In the genomic region with DNA sequence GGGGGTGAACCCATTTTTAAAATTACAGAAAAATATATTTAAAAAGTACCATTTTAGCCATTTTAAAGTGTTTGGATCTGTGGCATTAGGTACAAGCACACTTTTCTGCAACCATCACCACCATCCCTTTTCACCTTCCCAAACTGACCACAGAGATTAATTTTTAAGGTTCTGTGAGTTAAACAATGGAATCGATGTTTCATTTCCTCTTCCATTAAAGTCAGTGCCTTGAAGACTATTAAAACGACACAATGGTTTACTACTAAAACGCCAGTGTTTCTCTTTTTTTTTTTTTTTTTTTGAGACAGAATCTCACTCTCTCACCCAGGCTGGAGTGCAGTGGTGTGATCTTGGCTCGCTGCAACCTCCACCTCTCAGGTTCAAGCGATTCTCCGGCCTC, we compare ENCODE assay signal across 18 cellular contexts.
DNase-seq lines count a peak whose midpoint lies in the region; ATAC-seq and TF ChIP-seq lines count a peak whose summit lies in the region.
"Had no signal": no experiment of that assay in that cellular context is flagged by ENCODE, and none has a peak within 500 bp of the region (broad histone marks: within the 10 kb centered on the region; RNA-seq: fewer than 3 reads in every experiment).

No MANE protein-coding gene starts in this region.

- H3K9me3 Mint-ChIP-seq in CD8-positive, alpha-beta memory T cell, result no peaks in the 10 kb centered on the region
- H3K9me3 Mint-ChIP-seq in activated B cell treated with CpG ODN at 0.5 μM for 24 hours (no peaks in the 10 kb centered on the region), naive B cell (no peaks in the 10 kb centered on the region)
- H3K9me3 Mint-ChIP-seq: activated naive CD8-positive, alpha-beta T cell treated with anti-CD3 and anti-CD28 coated beads, Interleukin-2, amount 10 ng/mL, durations not matched to agents 7 days and 5 days; dendritic cell treated with granulocyte-macrophage colony-stimulating factor and Interleukin-4, amounts not matched to agents 40 ng/mL and 50 ng/mL, for 4 days had no signal

- intact Hi-C loops in activated B cell treated with CpG ODN at 0.5 μM for 24 hours (cut with micrococcal nuclease), result loop anchor here (1.0 kb wide), 4 partner anchors 96 to 675 kb away; no protein-coding TSS in a partner anchor
- intact Hi-C loops in A673 (cut with micrococcal nuclease; ENCODE audit: unreplicated experiment), result loop anchor here (1.0 to 5.0 kb wide), 2 partner anchors 96 to 590 kb away; no protein-coding TSS in a partner anchor

- POLR2A ChIA-PET in CD8-positive, alpha-beta memory T cell (lab: Charles Lee), result interaction anchor here (1.4 to 4.0 kb wide), 2 partner anchors 50 to 96 kb away, joined by 6 to 21 read pairs; a partner anchor contains a TSS
- POLR2A ChIA-PET in activated B cell treated with CpG ODN at 0.5 μM for 24 hours (lab: Charles Lee), result interaction anchor here (0.5 to 6.3 kb wide), 6 partner anchors 27 to 1275 kb away, joined by 3 to 150 read pairs (median 12); a partner anchor contains a TSS
- POLR2A ChIA-PET in A673 (lab: Charles Lee; ENCODE audit: low non-redundant PET), result no interaction called here

- peak overlapping the region in 2 of 11 experiments; percentile 80 to 84; a peak in 2 of 22 replicates for H3K9ac ChIP-seq in BLaER1 treated with 17β-estradiol and CSF1 and Interleukin-3, amounts not matched to agents 10 nM and 100 nM
- H3K9ac ChIP-seq: GM23248, parathyroid adenoma had no signal

- TF ChIP-seq CTCF in activated B cell treated with CpG ODN at 0.5 μM for 24 hours (IDR thresholded peaks at IDR 0.05), result no peak
- TF ChIP-seq CTCF in A673 (conservative IDR thresholded peaks at IDR 0.05; ENCODE audit: low read depth, low read length), result no peak
- no peak for TF ChIP-seq CTCF in GM20000 (IDR thresholded peaks at IDR 0.05; ENCODE audit: extremely low read depth, missing control alignments)

- H3K4me1 ChIP-seq in BLaER1 treated with 17β-estradiol and CSF1 and Interleukin-3, amounts not matched to agents 10 nM and 100 nM, result peaks cover 32 to 71% (median 59%) of the 10 kb centered on the region in 10 experiments
- peaks cover 95% of the 10 kb centered on the region for H3K4me1 ChIP-seq in CD8-positive, alpha-beta memory T cell (ENCODE audit: insufficient read depth, low read length)
- H3K4me1 ChIP-seq in A673 (ENCODE audit: insufficient read depth, low read length, poor library complexity, severe bottlenecking), result peaks cover 20% of the 10 kb centered on the region

- no peak for ATAC-seq in activated B cell treated with CpG ODN at 0.5 μM for 24 hours (ENCODE audit: low read depth)
- no peak for ATAC-seq in naive B cell (ENCODE audit: low read depth in 2 of 2)
- no peak for ATAC-seq in GM19351 (IDR thresholded peaks at IDR 0.05; ENCODE audit: unreplicated experiment)

- peaks cover 72 to 86% (median 85%) of the 10 kb centered on the region in 3 donors for H3K4me1 Mint-ChIP-seq in CD8-positive, alpha-beta memory T cell
- peaks cover 71% of the 10 kb centered on the region for H3K4me1 Mint-ChIP-seq in activated B cell treated with CpG ODN at 0.5 μM for 24 hours
- peaks cover 52 to 77% (median 72%) of the 10 kb centered on the region in 3 donors for H3K4me1 Mint-ChIP-seq in naive B cell

- 0 out of 22 replicates have a peak, but pooled peaks cover 0 to 10% (median 0%) of the 10 kb centered on the region in 11 experiments for H4K20me1 ChIP-seq in BLaER1 treated with 17β-estradiol and CSF1 and Interleukin-3, amounts not matched to agents 10 nM and 100 nM

- H3K27ac Mint-ChIP-seq in CD8-positive, alpha-beta memory T cell, result peak overlapping the region; percentile 97 to 99 (median 98)
- H3K27ac Mint-ChIP-seq in activated B cell treated with CpG ODN at 0.5 μM for 24 hours, result peak overlapping the region; percentile 100
- H3K27ac Mint-ChIP-seq in naive B cell, result peak overlapping the region; percentile 99 to 100 (median 99)

- peak overlapping the region in 7 of 11 experiments; percentile 76 to 93 (median 88); a peak in 10 of 22 replicates for H3K4me2 ChIP-seq in BLaER1 treated with 17β-estradiol and CSF1 and Interleukin-3, amounts not matched to agents 10 nM and 100 nM

- no peaks in the 10 kb centered on the region for H3K27me3 ChIP-seq in BLaER1 treated with 17β-estradiol and CSF1 and Interleukin-3, amounts not matched to agents 10 nM and 100 nM
- no peaks in the 10 kb centered on the region for H3K27me3 ChIP-seq in CD8-positive, alpha-beta memory T cell (ENCODE audit: insufficient read depth, low read length, poor library complexity, severe bottlenecking)
- H3K27me3 ChIP-seq in A673 (replicated peaks; ENCODE audit: insufficient read depth, low read depth, low read length, poor library complexity), result no peaks in the 10 kb centered on the region
- H3K27me3 ChIP-seq: brain microvascular endothelial cell had no signal

- no peaks in the 10 kb centered on the region for H3K9me3 ChIP-seq in BLaER1 treated with 17β-estradiol and CSF1 and Interleukin-3, amounts not matched to agents 10 nM and 100 nM (replicated peaks in 1 of 11)
- H3K9me3 ChIP-seq in CD8-positive, alpha-beta memory T cell (ENCODE audit: low read length), result no peaks in the 10 kb centered on the region
- no peaks in the 10 kb centered on the region for H3K9me3 ChIP-seq in A673 (ENCODE audit: low read depth, low read length, poor library complexity, severe bottlenecking)

- no peak overlapping the region for H3K4me3 Mint-ChIP-seq in CD8-positive, alpha-beta memory T cell
- H3K4me3 Mint-ChIP-seq in activated B cell treated with CpG ODN at 0.5 μM for 24 hours (no peak overlapping the region), naive B cell (peak overlapping the region in 3 of 8 donors; percentile 72 to 90 (median 89))
- H3K4me3 Mint-ChIP-seq: activated naive CD8-positive, alpha-beta T cell treated with anti-CD3 and anti-CD28 coated beads, Interleukin-2, amount 10 ng/mL, durations not matched to agents 7 days and 5 days; dendritic cell treated with granulocyte-macrophage colony-stimulating factor and Interleukin-4, amounts not matched to agents 40 ng/mL and 50 ng/mL, for 4 days had no signal

- peak overlapping the region in 2 of 11 experiments; percentile 87 to 93; a peak in 2 of 22 replicates for H3K27ac ChIP-seq in BLaER1 treated with 17β-estradiol and CSF1 and Interleukin-3, amounts not matched to agents 10 nM and 100 nM
- H3K27ac ChIP-seq in CD8-positive, alpha-beta memory T cell (ENCODE audit: low read depth, low read length), result no peak overlapping the region
- no peak overlapping the region for H3K27ac ChIP-seq in A673 (ENCODE audit: low read depth, low read length, poor library complexity, severe bottlenecking)
- H3K27ac ChIP-seq: brain microvascular endothelial cell, GM23248, parathyroid adenoma had no signal

- peaks cover 10 to 89% (median 70%) of the 10 kb centered on the region in 11 experiments for H3K36me3 ChIP-seq in BLaER1 treated with 17β-estradiol and CSF1 and Interleukin-3, amounts not matched to agents 10 nM and 100 nM
- H3K36me3 ChIP-seq in CD8-positive, alpha-beta memory T cell (ENCODE audit: insufficient read depth, low read length), result peaks cover 61% of the 10 kb centered on the region
- peaks cover 4% of the 10 kb centered on the region for H3K36me3 ChIP-seq in A673 (ENCODE audit: insufficient read depth, low read length, poor library complexity, severe bottlenecking)
- H3K36me3 ChIP-seq: brain microvascular endothelial cell had no signal

- peaks cover 0 to 10% of the 10 kb centered on the region in 2 donors for H3K27me3 Mint-ChIP-seq in CD8-positive, alpha-beta memory T cell
- H3K27me3 Mint-ChIP-seq in activated B cell treated with CpG ODN at 0.5 μM for 24 hours (no peaks in the 10 kb centered on the region), naive B cell (no peaks in the 10 kb centered on the region)
- H3K27me3 Mint-ChIP-seq: activated naive CD8-positive, alpha-beta T cell treated with anti-CD3 and anti-CD28 coated beads, Interleukin-2, amount 10 ng/mL, durations not matched to agents 7 days and 5 days had no signal

- BruUV-seq in A673 (replicated peaks; lab: Mats Ljungman, UMichigan), result no TSS peak

- CTCF ChIA-PET in CD8-positive, alpha-beta memory T cell (lab: Charles Lee), result interaction anchor here (0.8 to 5.3 kb wide), 14 partner anchors 13 to 181 kb away, joined by 3 to 109 read pairs (median 12); a partner anchor contains a TSS
- CTCF ChIA-PET in activated B cell treated with CpG ODN at 0.5 μM for 24 hours (lab: Charles Lee) (interaction anchor here (0.8 to 5.9 kb wide), 12 partner anchors 28 to 674 kb away, joined by 3 to 131 read pairs (median 12); a partner anchor contains a TSS), A673 (lab: Charles Lee) (interaction anchor here (1.6 kb wide), 1 partner anchor 93 kb away, joined by 6 read pairs; no protein-coding TSS in a partner anchor)

- H3K4me3 ChIP-seq in BLaER1 treated with 17β-estradiol and CSF1 and Interleukin-3, amounts not matched to agents 10 nM and 100 nM, result no peak overlapping the region
- H3K4me3 ChIP-seq in CD8-positive, alpha-beta memory T cell (ENCODE audit: low read length), result no peak overlapping the region
- H3K4me3 ChIP-seq in A673 (ENCODE audit: low read depth, low read length, poor library complexity, severe bottlenecking), result no peak overlapping the region
- H3K4me3 ChIP-seq: GM23248 had no signal

- peaks cover 5 to 95% (median 8%) of the 10 kb centered on the region in 3 donors for H3K36me3 Mint-ChIP-seq in CD8-positive, alpha-beta memory T cell
- H3K36me3 Mint-ChIP-seq in activated B cell treated with CpG ODN at 0.5 μM for 24 hours (ENCODE audit: low read depth), result peaks cover 79% of the 10 kb centered on the region
- peaks cover 5 to 10% of the 10 kb centered on the region in 2 donors for H3K36me3 Mint-ChIP-seq in naive B cell

- DNase-seq in CD8-positive, alpha-beta memory T cell, result no peak
- DNase-seq in activated B cell treated with CpG ODN at 0.5 μM for 24 hours (no peak), naive B cell (no peak), A673 (ENCODE audit: low spot score) (no peak), GM03348 (ENCODE audit: low spot score) (no peak), GM20000 (ENCODE audit: low spot score) (no peak)
- DNase-seq: activated CD8-positive, alpha-beta memory T cell treated with anti-CD3 and anti-CD28 coated beads, Interleukin-2, amount 50 U/mL, for 4 hours; activated naive CD8-positive, alpha-beta T cell treated with anti-CD3 and anti-CD28 coated beads, Interleukin-2, amount 10 ng/mL, durations not matched to agents 7 days and 5 days; AML-193; brain microvascular endothelial cell; GM23248; NCI-H774; stimulated activated CD4-positive, alpha-beta T cell treated with anti-CD3 and anti-CD28 coated beads, Interleukin-2, amount 100 ng/mL, for 24 hours; SW 1271 had no signal
